ENCODE assay signal across 1 cellular context in the genomic region with DNA sequence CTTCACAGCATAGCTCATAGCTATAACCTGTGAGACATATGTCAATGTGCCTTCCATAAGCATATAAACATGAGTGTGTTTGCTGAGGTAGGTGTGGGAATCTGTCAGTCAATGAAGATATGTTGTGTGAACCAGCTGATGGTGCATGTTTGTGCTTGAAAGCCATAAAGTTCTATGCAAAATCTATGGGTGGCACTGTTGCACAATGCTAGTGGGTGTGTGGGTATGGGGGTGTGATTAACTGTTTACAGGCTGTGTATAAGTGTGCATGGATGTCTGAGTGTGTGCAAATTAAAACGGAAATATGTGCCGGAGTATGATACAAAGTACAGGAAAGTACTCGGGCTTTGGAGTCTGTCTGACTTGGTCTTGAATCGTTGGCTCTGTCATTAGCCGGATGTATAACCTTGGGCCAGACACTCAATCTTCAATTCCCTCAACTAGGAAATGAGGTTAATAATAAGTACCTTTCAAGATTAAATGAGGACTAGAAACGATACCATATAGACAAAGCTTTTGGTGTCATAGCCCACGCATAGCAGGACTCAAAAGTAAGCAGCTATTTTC.
TF ChIP-seq lines count a peak whose summit lies in the region.

No MANE protein-coding gene starts in this region.

TF ChIP-seq in K562, 482 proteins besides CTCF, POLR2A, EP300 and RAD21 (continued from another document and continues in another):
- TF ChIP-seq NR2C1 (IDR thresholded peaks at IDR 0.05) (0 out of 2 replicates have a peak, but pooled peaks have one; percentile 8), NR2C1 (tag; IDR thresholded peaks at IDR 0.05) (peak; percentile 22; the same call in 1 of the 2 replicates), C11orf30 (IDR thresholded peaks at IDR 0.05; ENCODE audit: low read depth) (peak; percentile 88), ARNT (IDR thresholded peaks at IDR 0.05) (peak in 1 of 2 experiments; percentile 79; a peak in 2 of 4 replicates), HNRNPUL1 (IDR thresholded peaks at IDR 0.05; ENCODE audit: low read length) (no peak), ERF (CRISPR knock-in tag; IDR thresholded peaks at IDR 0.05) (0 out of 2 replicates have a peak, but pooled peaks have one; percentile 6), MTA2 (IDR thresholded peaks at IDR 0.05; ENCODE audit: low read depth) (0 out of 2 replicates have a peak, but pooled peaks have one; percentile 13), TEAD1 (CRISPR knock-in tag; IDR thresholded peaks at IDR 0.05) (peak in 1 of 2 experiments; percentile 40; a peak in 2 of 4 replicates), FOXA3 (CRISPR knock-in tag; conservative IDR thresholded peaks at IDR 0.05 in 1 of 2, IDR thresholded peaks at IDR 0.05 in 1 of 2) (no peak; a peak in 2 of 4 replicates), ZNF76 (CRISPR knock-in tag; IDR thresholded peaks at IDR 0.05; ENCODE audit: borderline replicate concordance) (0 out of 2 replicates have a peak, but pooled peaks have one; percentile 42), RB1 (IDR thresholded peaks at IDR 0.05; ENCODE audit: low read depth) (0 out of 2 replicates have a peak, but pooled peaks have one; percentile 29), MYC (IDR thresholded peaks at IDR 0.05; ENCODE audit: low read depth, low read length) (peak; percentile 28; the same call in 1 of the 2 replicates), MYC (CRISPR knock-in tag; IDR thresholded peaks at IDR 0.05; ENCODE audit: borderline replicate concordance, low read depth) (no peak), MAZ (CRISPR knock-in tag; conservative IDR thresholded peaks at IDR 0.05 in 1 of 2, IDR thresholded peaks at IDR 0.05 in 1 of 2) (peak; percentile 47 to 50; a peak in 2 of 4 replicates), ZNF133 (CRISPR knock-in tag; IDR thresholded peaks at IDR 0.05) (no peak), YBX1 (IDR thresholded peaks at IDR 0.05) (no peak), BRD4 (IDR thresholded peaks at IDR 0.05) (peak; percentile 89; the same call in 1 of the 2 replicates), BRD9 (IDR thresholded peaks at IDR 0.05; ENCODE audit: low read depth, partially characterized antibody) (peak; percentile 96), FOXP1 (CRISPR knock-in tag; IDR thresholded peaks at IDR 0.05) (peak; percentile 18; the same call in 1 of the 2 replicates), MEIS2 (IDR thresholded peaks at IDR 0.05; ENCODE audit: partially characterized antibody) (peak; percentile 63), TBL1XR1 (IDR thresholded peaks at IDR 0.05; ENCODE audit: low read length in 2 of 2) (peak in 1 of 2 experiments; percentile 47; a peak in 1 of 4 replicates), ZNF584 (CRISPR knock-in tag; IDR thresholded peaks at IDR 0.05; ENCODE audit: low read depth) (no peak), SMAD2 (IDR thresholded peaks at IDR 0.05; ENCODE audit: low read depth, low read length) (no peak), BRF1 (IDR thresholded peaks at IDR 0.05; ENCODE audit: borderline replicate concordance, extremely low read depth, insufficient read length) (no peak), LEF1 (IDR thresholded peaks at IDR 0.05) (0 out of 2 replicates have a peak, but pooled peaks have one; percentile 19), SMC3 (conservative IDR thresholded peaks at IDR 0.05; ENCODE audit: insufficient read depth, low read depth, low read length) (peak; percentile 44; the same call in 1 of the 2 replicates), TRIM28 (IDR thresholded peaks at IDR 0.05) (no peak), ETV1 (tag; conservative IDR thresholded peaks at IDR 0.05; ENCODE audit: low read depth) (peak; percentile 22; the same call in 1 of the 2 replicates), PHF20 (IDR thresholded peaks at IDR 0.05; ENCODE audit: partially characterized antibody) (no peak)
- TF ChIP-seq, protein P1, sequence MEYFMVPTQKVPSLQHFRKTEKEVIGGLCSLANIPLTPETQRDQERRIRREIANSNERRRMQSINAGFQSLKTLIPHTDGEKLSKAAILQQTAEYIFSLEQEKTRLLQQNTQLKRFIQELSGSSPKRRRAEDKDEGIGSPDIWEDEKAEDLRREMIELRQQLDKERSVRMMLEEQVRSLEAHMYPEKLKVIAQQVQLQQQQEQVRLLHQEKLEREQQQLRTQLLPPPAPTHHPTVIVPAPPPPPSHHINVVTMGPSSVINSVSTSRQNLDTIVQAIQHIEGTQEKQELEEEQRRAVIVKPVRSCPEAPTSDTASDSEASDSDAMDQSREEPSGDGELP (CRISPR knock-in tag; IDR thresholded peaks at IDR 0.05; ENCODE audit: borderline replicate concordance), result peak; percentile 42; the same call in 1 of the 2 replicates
- TF ChIP-seq, protein P2, sequence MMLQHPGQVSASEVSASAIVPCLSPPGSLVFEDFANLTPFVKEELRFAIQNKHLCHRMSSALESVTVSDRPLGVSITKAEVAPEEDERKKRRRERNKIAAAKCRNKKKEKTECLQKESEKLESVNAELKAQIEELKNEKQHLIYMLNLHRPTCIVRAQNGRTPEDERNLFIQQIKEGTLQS (IDR thresholded peaks at IDR 0.05), result peak; percentile 26; the same call in 1 of the 2 replicates
- TF ChIP-seq, protein P2 (CRISPR knock-in tag; conservative IDR thresholded peaks at IDR 0.05), result no peak
- TF ChIP-seq, protein P3, sequence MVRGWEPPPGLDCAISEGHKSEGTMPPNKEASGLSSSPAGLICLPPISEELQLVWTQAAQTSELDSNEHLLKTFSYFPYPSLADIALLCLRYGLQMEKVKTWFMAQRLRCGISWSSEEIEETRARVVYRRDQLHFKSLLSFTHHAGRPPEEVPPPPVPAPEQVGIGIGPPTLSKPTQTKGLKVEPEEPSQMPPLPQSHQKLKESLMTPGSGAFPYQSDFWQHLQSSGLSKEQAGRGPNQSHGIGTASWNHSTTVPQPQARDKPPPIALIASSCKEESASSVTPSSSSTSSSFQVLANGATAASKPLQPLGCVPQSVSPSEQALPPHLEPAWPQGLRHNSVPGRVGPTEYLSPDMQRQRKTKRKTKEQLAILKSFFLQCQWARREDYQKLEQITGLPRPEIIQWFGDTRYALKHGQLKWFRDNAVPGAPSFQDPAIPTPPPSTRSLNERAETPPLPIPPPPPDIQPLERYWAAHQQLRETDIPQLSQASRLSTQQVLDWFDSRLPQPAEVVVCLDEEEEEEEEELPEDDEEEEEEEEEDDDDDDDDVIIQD (CRISPR knock-in tag; IDR thresholded peaks at IDR 0.05), result no peak
- TF ChIP-seq, protein P4, sequence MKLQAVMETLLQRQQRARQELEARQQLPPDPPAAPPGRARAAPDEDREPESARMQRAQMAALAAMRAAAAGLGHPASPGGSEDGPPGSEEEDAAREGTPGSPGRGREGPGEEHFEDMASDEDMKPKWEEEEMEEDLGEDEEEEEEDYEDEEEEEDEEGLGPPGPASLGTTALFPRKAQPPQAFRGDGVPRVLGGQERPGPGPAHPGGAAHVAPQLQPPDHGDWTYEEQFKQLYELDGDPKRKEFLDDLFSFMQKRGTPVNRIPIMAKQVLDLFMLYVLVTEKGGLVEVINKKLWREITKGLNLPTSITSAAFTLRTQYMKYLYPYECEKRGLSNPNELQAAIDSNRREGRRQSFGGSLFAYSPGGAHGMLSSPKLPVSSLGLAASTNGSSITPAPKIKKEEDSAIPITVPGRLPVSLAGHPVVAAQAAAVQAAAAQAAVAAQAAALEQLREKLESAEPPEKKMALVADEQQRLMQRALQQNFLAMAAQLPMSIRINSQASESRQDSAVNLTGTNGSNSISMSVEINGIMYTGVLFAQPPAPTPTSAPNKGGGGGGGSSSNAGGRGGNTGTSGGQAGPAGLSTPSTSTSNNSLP (IDR thresholded peaks at IDR 0.05; ENCODE audit: borderline replicate concordance, low read depth, low read length), result peak; percentile 90; the same call in 1 of the 2 replicates
- TF ChIP-seq, protein P5, sequence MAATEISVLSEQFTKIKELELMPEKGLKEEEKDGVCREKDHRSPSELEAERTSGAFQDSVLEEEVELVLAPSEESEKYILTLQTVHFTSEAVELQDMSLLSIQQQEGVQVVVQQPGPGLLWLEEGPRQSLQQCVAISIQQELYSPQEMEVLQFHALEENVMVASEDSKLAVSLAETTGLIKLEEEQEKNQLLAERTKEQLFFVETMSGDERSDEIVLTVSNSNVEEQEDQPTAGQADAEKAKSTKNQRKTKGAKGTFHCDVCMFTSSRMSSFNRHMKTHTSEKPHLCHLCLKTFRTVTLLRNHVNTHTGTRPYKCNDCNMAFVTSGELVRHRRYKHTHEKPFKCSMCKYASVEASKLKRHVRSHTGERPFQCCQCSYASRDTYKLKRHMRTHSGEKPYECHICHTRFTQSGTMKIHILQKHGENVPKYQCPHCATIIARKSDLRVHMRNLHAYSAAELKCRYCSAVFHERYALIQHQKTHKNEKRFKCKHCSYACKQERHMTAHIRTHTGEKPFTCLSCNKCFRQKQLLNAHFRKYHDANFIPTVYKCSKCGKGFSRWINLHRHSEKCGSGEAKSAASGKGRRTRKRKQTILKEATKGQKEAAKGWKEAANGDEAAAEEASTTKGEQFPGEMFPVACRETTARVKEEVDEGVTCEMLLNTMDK (IDR thresholded peaks at IDR 0.05; ENCODE audit: borderline replicate concordance, insufficient read depth, low read depth, low read length, poor library complexity, severe bottlenecking), result no peak
- TF ChIP-seq, protein P6, sequence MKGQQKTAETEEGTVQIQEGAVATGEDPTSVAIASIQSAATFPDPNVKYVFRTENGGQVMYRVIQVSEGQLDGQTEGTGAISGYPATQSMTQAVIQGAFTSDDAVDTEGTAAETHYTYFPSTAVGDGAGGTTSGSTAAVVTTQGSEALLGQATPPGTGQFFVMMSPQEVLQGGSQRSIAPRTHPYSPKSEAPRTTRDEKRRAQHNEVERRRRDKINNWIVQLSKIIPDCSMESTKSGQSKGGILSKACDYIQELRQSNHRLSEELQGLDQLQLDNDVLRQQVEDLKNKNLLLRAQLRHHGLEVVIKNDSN (CRISPR knock-in tag; IDR thresholded peaks at IDR 0.05), result peak; percentile 36; the same call in 1 of the 2 replicates
- TF ChIP-seq, protein P7, sequence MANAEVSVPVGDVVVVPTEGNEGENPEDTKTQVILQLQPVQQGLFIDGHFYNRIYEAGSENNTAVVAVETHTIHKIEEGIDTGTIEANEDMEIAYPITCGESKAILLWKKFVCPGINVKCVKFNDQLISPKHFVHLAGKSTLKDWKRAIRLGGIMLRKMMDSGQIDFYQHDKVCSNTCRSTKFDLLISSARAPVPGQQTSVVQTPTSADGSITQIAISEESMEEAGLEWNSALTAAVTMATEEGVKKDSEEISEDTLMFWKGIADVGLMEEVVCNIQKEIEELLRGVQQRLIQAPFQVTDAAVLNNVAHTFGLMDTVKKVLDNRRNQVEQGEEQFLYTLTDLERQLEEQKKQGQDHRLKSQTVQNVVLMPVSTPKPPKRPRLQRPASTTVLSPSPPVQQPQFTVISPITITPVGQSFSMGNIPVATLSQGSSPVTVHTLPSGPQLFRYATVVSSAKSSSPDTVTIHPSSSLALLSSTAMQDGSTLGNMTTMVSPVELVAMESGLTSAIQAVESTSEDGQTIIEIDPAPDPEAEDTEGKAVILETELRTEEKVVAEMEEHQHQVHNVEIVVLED (CRISPR knock-in tag; IDR thresholded peaks at IDR 0.05), result 0 out of 2 replicates have a peak, but pooled peaks have one; percentile 11
- TF ChIP-seq, protein P8, sequence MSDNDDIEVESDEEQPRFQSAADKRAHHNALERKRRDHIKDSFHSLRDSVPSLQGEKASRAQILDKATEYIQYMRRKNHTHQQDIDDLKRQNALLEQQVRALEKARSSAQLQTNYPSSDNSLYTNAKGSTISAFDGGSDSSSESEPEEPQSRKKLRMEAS (CRISPR knock-in tag; IDR thresholded peaks at IDR 0.05), result 0 out of 2 replicates have a peak, but pooled peaks have one; percentile 16
- TF ChIP-seq, protein P9, sequence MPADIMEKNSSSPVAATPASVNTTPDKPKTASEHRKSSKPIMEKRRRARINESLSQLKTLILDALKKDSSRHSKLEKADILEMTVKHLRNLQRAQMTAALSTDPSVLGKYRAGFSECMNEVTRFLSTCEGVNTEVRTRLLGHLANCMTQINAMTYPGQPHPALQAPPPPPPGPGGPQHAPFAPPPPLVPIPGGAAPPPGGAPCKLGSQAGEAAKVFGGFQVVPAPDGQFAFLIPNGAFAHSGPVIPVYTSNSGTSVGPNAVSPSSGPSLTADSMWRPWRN (IDR thresholded peaks at IDR 0.05; ENCODE audit: low read depth), result no peak
- TF ChIP-seq, protein P10, sequence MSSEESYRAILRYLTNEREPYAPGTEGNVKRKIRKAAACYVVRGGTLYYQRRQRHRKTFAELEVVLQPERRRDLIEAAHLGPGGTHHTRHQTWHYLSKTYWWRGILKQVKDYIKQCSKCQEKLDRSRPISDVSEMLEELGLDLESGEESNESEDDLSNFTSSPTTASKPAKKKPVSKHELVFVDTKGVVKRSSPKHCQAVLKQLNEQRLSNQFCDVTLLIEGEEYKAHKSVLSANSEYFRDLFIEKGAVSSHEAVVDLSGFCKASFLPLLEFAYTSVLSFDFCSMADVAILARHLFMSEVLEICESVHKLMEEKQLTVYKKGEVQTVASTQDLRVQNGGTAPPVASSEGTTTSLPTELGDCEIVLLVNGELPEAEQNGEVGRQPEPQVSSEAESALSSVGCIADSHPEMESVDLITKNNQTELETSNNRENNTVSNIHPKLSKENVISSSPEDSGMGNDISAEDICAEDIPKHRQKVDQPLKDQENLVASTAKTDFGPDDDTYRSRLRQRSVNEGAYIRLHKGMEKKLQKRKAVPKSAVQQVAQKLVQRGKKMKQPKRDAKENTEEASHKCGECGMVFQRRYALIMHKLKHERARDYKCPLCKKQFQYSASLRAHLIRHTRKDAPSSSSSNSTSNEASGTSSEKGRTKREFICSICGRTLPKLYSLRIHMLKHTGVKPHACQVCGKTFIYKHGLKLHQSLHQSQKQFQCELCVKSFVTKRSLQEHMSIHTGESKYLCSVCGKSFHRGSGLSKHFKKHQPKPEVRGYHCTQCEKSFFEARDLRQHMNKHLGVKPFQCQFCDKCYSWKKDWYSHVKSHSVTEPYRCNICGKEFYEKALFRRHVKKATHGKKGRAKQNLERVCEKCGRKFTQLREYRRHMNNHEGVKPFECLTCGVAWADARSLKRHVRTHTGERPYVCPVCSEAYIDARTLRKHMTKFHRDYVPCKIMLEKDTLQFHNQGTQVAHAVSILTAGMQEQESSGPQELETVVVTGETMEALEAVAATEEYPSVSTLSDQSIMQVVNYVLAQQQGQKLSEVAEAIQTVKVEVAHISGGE (CRISPR knock-in tag; IDR thresholded peaks at IDR 0.05), result no peak
- TF ChIP-seq, protein P11, sequence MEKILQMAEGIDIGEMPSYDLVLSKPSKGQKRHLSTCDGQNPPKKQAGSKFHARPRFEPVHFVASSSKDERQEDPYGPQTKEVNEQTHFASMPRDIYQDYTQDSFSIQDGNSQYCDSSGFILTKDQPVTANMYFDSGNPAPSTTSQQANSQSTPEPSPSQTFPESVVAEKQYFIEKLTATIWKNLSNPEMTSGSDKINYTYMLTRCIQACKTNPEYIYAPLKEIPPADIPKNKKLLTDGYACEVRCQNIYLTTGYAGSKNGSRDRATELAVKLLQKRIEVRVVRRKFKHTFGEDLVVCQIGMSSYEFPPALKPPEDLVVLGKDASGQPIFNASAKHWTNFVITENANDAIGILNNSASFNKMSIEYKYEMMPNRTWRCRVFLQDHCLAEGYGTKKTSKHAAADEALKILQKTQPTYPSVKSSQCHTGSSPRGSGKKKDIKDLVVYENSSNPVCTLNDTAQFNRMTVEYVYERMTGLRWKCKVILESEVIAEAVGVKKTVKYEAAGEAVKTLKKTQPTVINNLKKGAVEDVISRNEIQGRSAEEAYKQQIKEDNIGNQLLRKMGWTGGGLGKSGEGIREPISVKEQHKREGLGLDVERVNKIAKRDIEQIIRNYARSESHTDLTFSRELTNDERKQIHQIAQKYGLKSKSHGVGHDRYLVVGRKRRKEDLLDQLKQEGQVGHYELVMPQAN (IDR thresholded peaks at IDR 0.05; ENCODE audit: borderline replicate concordance), result 0 out of 2 replicates have a peak, but pooled peaks have one; percentile 12
